In the genomic region with DNA sequence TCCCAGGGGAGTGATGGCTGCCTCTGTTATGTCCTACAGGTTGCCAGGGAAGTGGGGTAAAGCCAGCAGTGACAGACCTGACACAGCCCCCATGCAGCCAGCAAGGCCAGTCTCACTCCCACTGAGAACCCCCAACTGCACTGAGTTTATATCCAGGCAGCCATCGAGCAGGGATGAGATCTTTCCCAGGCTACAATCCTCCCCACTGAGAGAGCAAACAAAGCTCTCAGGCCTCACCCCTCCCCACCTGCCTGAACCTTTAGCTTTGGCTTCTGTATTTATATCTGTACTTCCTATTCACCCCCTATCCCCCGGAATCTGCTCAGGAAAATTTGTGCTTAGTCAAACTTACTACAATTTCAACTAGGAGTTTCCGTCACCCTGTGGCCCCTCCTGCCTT, we compare ENCODE assay signal across 21 cellular contexts.
"Had no signal": no experiment of that assay in that cellular context is flagged by ENCODE, and none has a peak within 500 bp of the region (broad histone marks: within the 10 kb centered on the region; RNA-seq: fewer than 3 reads in every experiment).

No MANE protein-coding gene starts in this region.

- H3K27me3 ChIP-seq: adrenal gland, gastrocnemius medialis, heart left ventricle, left lung, pancreas, right atrium auricular region, upper lobe of left lung had no signal

- H3K4me3 Mint-ChIP-seq: activated CD4-positive, alpha-beta memory T cell treated with anti-CD3 and anti-CD28 coated beads, Interleukin-2, amount 10 ng/mL, durations not matched to agents 7 days and 5 days; activated CD4-positive, alpha-beta T cell treated with anti-CD3 and anti-CD28 coated beads, Interleukin-2, amount 10 ng/mL, durations not matched to agents 24 days and 14 days; activated T-cell treated with anti-CD3 and anti-CD28 coated beads, Interleukin-2, amount 50 U/mL, for 72 hours; natural killer cell had no signal

- H3K9me3 Mint-ChIP-seq: activated CD4-positive, alpha-beta memory T cell treated with anti-CD3 and anti-CD28 coated beads, Interleukin-2, amount 10 ng/mL, durations not matched to agents 7 days and 5 days; activated CD4-positive, alpha-beta T cell treated with anti-CD3 and anti-CD28 coated beads, Interleukin-2, amount 10 ng/mL, durations not matched to agents 24 days and 14 days had no signal

- H3K27me3 Mint-ChIP-seq: activated CD4-positive, alpha-beta memory T cell treated with anti-CD3 and anti-CD28 coated beads, Interleukin-2, amount 10 ng/mL, durations not matched to agents 7 days and 5 days; activated CD4-positive, alpha-beta T cell treated with anti-CD3 and anti-CD28 coated beads, Interleukin-2, amount 10 ng/mL, durations not matched to agents 24 days and 14 days had no signal

- H3K9me3 ChIP-seq: adrenal gland, gastrocnemius medialis, pancreas, psoas muscle, upper lobe of left lung had no signal

- ATAC-seq: activated CD4-positive, CD25-positive, alpha-beta regulatory T cell treated with anti-CD3 and anti-CD28 coated beads, Interleukin-2, amount 50 U/mL, for 24 hours; activated naive CD4-positive, alpha-beta T cell treated with anti-CD3 and anti-CD28 coated beads, Interleukin-2, amount 50 U/mL, for 72 hours; activated T-cell treated with anti-CD3 and anti-CD28 coated beads, Interleukin-2, amount 50 U/mL, for 72 hours; gastrocnemius medialis; heart left ventricle; left lung; natural killer cell; pancreas; psoas muscle; stimulated activated naive CD8-positive, alpha-beta T cell treated with anti-CD3 and anti-CD28 coated beads, Interleukin-15, Interleukin-2, amounts not matched to agents 100 U/mL and 50 U/mL, for 24 hours had no signal

- H3K27ac Mint-ChIP-seq: activated CD4-positive, alpha-beta memory T cell treated with anti-CD3 and anti-CD28 coated beads, Interleukin-2, amount 10 ng/mL, durations not matched to agents 7 days and 5 days; activated CD4-positive, alpha-beta T cell treated with anti-CD3 and anti-CD28 coated beads, Interleukin-2, amount 10 ng/mL, durations not matched to agents 24 days and 14 days; activated naive CD4-positive, alpha-beta T cell treated with anti-CD3 and anti-CD28 coated beads, Interleukin-2, amount 50 U/mL, for 72 hours; activated T-cell treated with anti-CD3 and anti-CD28 coated beads, Interleukin-2, amount 50 U/mL, for 72 hours; natural killer cell had no signal

- H3K4me1 Mint-ChIP-seq: activated CD4-positive, alpha-beta memory T cell treated with anti-CD3 and anti-CD28 coated beads, Interleukin-2, amount 10 ng/mL, durations not matched to agents 7 days and 5 days; activated CD4-positive, alpha-beta T cell treated with anti-CD3 and anti-CD28 coated beads, Interleukin-2, amount 10 ng/mL, durations not matched to agents 24 days and 14 days; natural killer cell had no signal

- H3K27ac ChIP-seq: adrenal gland, gastrocnemius medialis, heart left ventricle, left lung, pancreas, psoas muscle, right atrium auricular region, upper lobe of left lung had no signal

- H3K36me3 ChIP-seq: adrenal gland, gastrocnemius medialis, heart left ventricle, left lung, pancreas, right atrium auricular region, upper lobe of left lung had no signal

- DNase-seq: activated CD4-positive, alpha-beta memory T cell treated with anti-CD3 and anti-CD28 coated beads, Interleukin-2, amount 10 ng/mL, durations not matched to agents 7 days and 5 days; activated CD4-positive, alpha-beta T cell treated with anti-CD3 and anti-CD28 coated beads, Interleukin-2, amount 10 ng/mL, durations not matched to agents 24 days and 14 days; activated effector memory CD4-positive, alpha-beta T cell treated with Interleukin-2 at 50 U/mL for 16 hours; activated T-cell treated with anti-CD3 and anti-CD28 coated beads, Interleukin-2, amount 50 U/mL, for 72 hours; adrenal gland; central memory CD4-positive, alpha-beta T cell; dermis blood vessel endothelial cell; effector CD8-positive, alpha-beta T cell; gastrocnemius medialis; heart left ventricle; midbrain; natural killer cell; psoas muscle; stimulated activated CD4-positive, alpha-beta T cell treated with anti-CD3 and anti-CD28 coated beads, Interleukin-4, amount 100 ng/mL, for 24 hours; stimulated activated naive CD8-positive, alpha-beta T cell treated with anti-CD3 and anti-CD28 coated beads, Interleukin-15, Interleukin-2, amounts not matched to agents 100 U/mL and 50 U/mL, for 24 hours; upper lobe of left lung had no signal

- H3K4me3 ChIP-seq: adrenal gland, gastrocnemius medialis, heart left ventricle, left lung, pancreas, psoas muscle, right atrium auricular region, upper lobe of left lung had no signal

- H3K4me1 ChIP-seq: adrenal gland, gastrocnemius medialis, heart left ventricle, left lung, pancreas, psoas muscle, right atrium auricular region, upper lobe of left lung had no signal

- H3K36me3 Mint-ChIP-seq: activated naive CD4-positive, alpha-beta T cell treated with anti-CD3 and anti-CD28 coated beads, Interleukin-2, amount 50 U/mL, for 72 hours had no signal
